8 cellular contexts compared by ENCODE assay signal in genomic region chr1:19643602-19644419, GRCh38. TPM values are rescaled to one million over a fixed set of nuclear protein-coding genes. Genes with fewer than 3 reads are reported as not detected.
DNase-seq lines count a peak whose midpoint lies in the region; ATAC-seq and TF ChIP-seq lines count a peak whose summit lies in the region.

A gene with protein sequence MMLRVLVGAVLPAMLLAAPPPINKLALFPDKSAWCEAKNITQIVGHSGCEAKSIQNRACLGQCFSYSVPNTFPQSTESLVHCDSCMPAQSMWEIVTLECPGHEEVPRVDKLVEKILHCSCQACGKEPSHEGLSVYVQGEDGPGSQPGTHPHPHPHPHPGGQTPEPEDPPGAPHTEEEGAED (plus strand): TSS chr1:19644311. CDS start chr1:19655031, 10,720 bp downstream.

- H3K4me3 ChIP-seq in RWPE2 (ENCODE audit: severe bottlenecking) (peak within 1 kb of the TSS; percentile 98), testis (peak within 1 kb of the TSS; percentile 77 to 83)

- H3K4me1 Mint-ChIP-seq in activated naive CD4-positive, alpha-beta T cell treated with anti-CD3 and anti-CD28 coated beads for 36 hours (ENCODE audit: low read depth): peaks cover 29% of the 10 kb centered on the region

- peak within 1 kb of the TSS; percentile 63 for H3K27ac Mint-ChIP-seq in activated naive CD4-positive, alpha-beta T cell treated with anti-CD3 and anti-CD28 coated beads for 36 hours

- CTCF ChIA-PET in activated naive CD4-positive, alpha-beta T cell treated with anti-CD3 and anti-CD28 coated beads for 36 hours (lab: Charles Lee): interaction anchor here (0.8 to 1.5 kb wide), 3 partner anchors 10 to 19 kb away, joined by 3 to 4 read pairs (median 4); no protein-coding TSS in a partner anchor

- H3K27ac ChIP-seq in RWPE2 (ENCODE audit: poor library complexity, severe bottlenecking) (peak within 1 kb of the TSS; percentile 66), testis (peak within 1 kb of the TSS; percentile 84 to 93)

- H3K36me3 ChIP-seq in RWPE2 (ENCODE audit: low read depth) (no peaks in the 10 kb centered on the region), testis (ENCODE audit: low read depth, missing control alignments) (no peaks in the 10 kb centered on the region)

- TF ChIP-seq CTCF in RWPE2 (IDR thresholded peaks at IDR 0.05; ENCODE audit: poor library complexity, severe bottlenecking) (no peak), omental fat pad (IDR thresholded peaks at IDR 0.05) (no peak), testis (IDR thresholded peaks at IDR 0.05) (no peak)

- TF ChIP-seq POLR2A in testis (IDR thresholded peaks at IDR 0.05): no peak

- intact Hi-C loops in activated naive CD4-positive, alpha-beta T cell treated with anti-CD3 and anti-CD28 coated beads for 36 hours (cut with micrococcal nuclease): loop anchor here (2.0 kb wide), 1 partner anchor 47 kb away; a partner anchor contains a TSS
- intact Hi-C loops in testis (cut with DNase I; ENCODE audit: low total_unique reads): loop anchor here (10.0 kb wide), 1 partner anchor 159 kb away; the partner anchor contains the start of gene CAPZB

- no peaks in the 10 kb centered on the region for H3K27me3 ChIP-seq in RWPE2 (ENCODE audit: insufficient read depth, poor library complexity, severe bottlenecking)
- H3K27me3 ChIP-seq in testis: no peaks in the 10 kb centered on the region

- H3K9me3 Mint-ChIP-seq in activated naive CD4-positive, alpha-beta T cell treated with anti-CD3 and anti-CD28 coated beads for 36 hours: no peaks in the 10 kb centered on the region

- no peaks in the 10 kb centered on the region for H3K9me3 ChIP-seq in RWPE2 (ENCODE audit: severe bottlenecking)
- H3K9me3 ChIP-seq in testis: no peaks in the 10 kb centered on the region

- peak within 1 kb of the TSS; percentile 96 for H3K4me3 Mint-ChIP-seq in activated naive CD4-positive, alpha-beta T cell treated with anti-CD3 and anti-CD28 coated beads for 36 hours

- peak; percentile 36 for ATAC-seq in RWPE2 (ENCODE audit: low read depth)
- peak; percentile 84 for ATAC-seq in omental fat pad (ENCODE audit: low FRiP score)
- ATAC-seq in HG02970 (IDR thresholded peaks at IDR 0.05; ENCODE audit: low FRiP score, unreplicated experiment): no peak

- WGBS in testis, 2 donors: 0 to 1% methylated on average over 1 to 42 of the region's 94 CpGs

- H3K4me1 ChIP-seq in RWPE2 (ENCODE audit: insufficient read depth, poor library complexity, severe bottlenecking): peaks cover 37% of the 10 kb centered on the region
- peaks cover 5% of the 10 kb centered on the region for H3K4me1 ChIP-seq in testis

- H3K36me3 Mint-ChIP-seq in activated naive CD4-positive, alpha-beta T cell treated with anti-CD3 and anti-CD28 coated beads for 36 hours (ENCODE audit: low read depth): peaks cover 1% of the 10 kb centered on the region

- peaks cover 12% of the 10 kb centered on the region for H3K27me3 Mint-ChIP-seq in activated naive CD4-positive, alpha-beta T cell treated with anti-CD3 and anti-CD28 coated beads for 36 hours (ENCODE audit: low read depth)

- peak; percentile 25 for DNase-seq in NOMO-1 treated with DMSO at 0.1 percent for 48 hours (lab: John Stamatoyannopoulos, UW; ENCODE audit: unreplicated experiment)
- no peak for DNase-seq in NOMO-1 treated with dmso at 0.1 percent for 144 hours (lab: John Stamatoyannopoulos, UW; ENCODE audit: unreplicated experiment)
- no peak for DNase-seq in RWPE2 (ENCODE audit: low spot score)
- peak; percentile 71 for DNase-seq in activated naive CD4-positive, alpha-beta T cell treated with anti-CD3 and anti-CD28 coated beads for 36 hours
- peak; percentile 38 for DNase-seq in globus pallidus (ENCODE audit: low spot score)
- DNase-seq in omental fat pad (ENCODE audit: low spot score): no peak
- DNase-seq in testis: peak; percentile 75

RNA-seq across cellular contexts. Expression of the gene that starts here (rescaled TPM):
- total RNA-seq in activated naive CD4-positive, alpha-beta T cell treated with anti-CD3 and anti-CD28 coated beads for 36 hours: 10 to 100 TPM; 12.2 to 15.2 TPM
- total RNA-seq in omental fat pad: 10 to 100 TPM; 36.8 to 97.9 (median 72.8) TPM
- 10 to 100 TPM; 44.3 to 73.3 TPM for total RNA-seq in testis
- polyA plus RNA-seq in testis (ENCODE audit: insufficient read depth, low read depth, low replicate concordance): 141 TPM

Comparison
In these comparisons a context has a peak if more than half of its experiments do, and no peak if none do; other contexts are left out.
1. DNase-seq: peak in NOMO-1 treated with DMSO at 0.1 percent for 48 hours (single experiment), activated naive CD4-positive, alpha-beta T cell treated with anti-CD3 and anti-CD28 coated beads for 36 hours (single experiment), globus pallidus (single experiment) and testis (single experiment); none in NOMO-1 treated with dmso at 0.1 percent for 144 hours (single experiment), RWPE2 (single experiment) and omental fat pad (single experiment).